Comparison of ENCODE assay signal across 14 cellular contexts in genomic region chr1:90959352-90960206, GRCh38.
A peak's percentile ranks its signal among the peaks of the same experiment; 100 is the strongest.
DNase-seq lines count a peak whose midpoint lies in the region; ATAC-seq, FAIRE-seq and TF ChIP-seq lines count a peak whose summit lies in the region.
"Had no signal": no experiment of that assay in that cellular context is flagged by ENCODE, and none has a peak within 500 bp of the region (broad histone marks: within the 10 kb centered on the region; RNA-seq: fewer than 3 reads in every experiment).

No MANE protein-coding gene starts in this region.

- no peak for ATAC-seq in HCT116

- H3K9ac ChIP-seq in HCT116 (ENCODE audit: low read length) (no peak overlapping the region), colonic mucosa (ENCODE audit: low read depth in 2 of 2, low read length in 2 of 2) (no peak overlapping the region)

- peaks cover 0 to 15% of the 10 kb centered on the region in 2 experiments; a peak in 1 of 4 replicates for H3K36me3 ChIP-seq in HCT116 (ENCODE audit: control insufficient read depth in 1 of 2, insufficient read depth in 2 of 2, low read length in 2 of 2)
- H3K36me3 ChIP-seq in colonic mucosa: no peaks in the 10 kb centered on the region
- H3K36me3 ChIP-seq: prostate gland had no signal

- RAD21 ChIA-PET in HCT116 (lab: Charles Lee; ENCODE audit: low non-redundant PET in 1 of 2, low total read pairs in 2 of 2, uncharacterized antibody in 2 of 2, unreplicated experiment in 2 of 2): no interaction called here

- no TSS peak for BruUV-seq in HCT116 (replicated peaks; lab: Mats Ljungman, UMichigan)

- H3K4me2 ChIP-seq in HCT116 (ENCODE audit: low read length): no peak overlapping the region

- no peak for TF ChIP-seq POLR2A in HCT116 (IDR thresholded peaks at IDR 0.05; ENCODE audit: borderline replicate concordance, extremely low read depth, insufficient read depth, insufficient read length)

- H2AFZ ChIP-seq in HCT116 (ENCODE audit: low read depth, low read length, poor library complexity, severe bottlenecking): no peak overlapping the region

- DNase-seq in GM12865 (ENCODE audit: low read depth): peak; percentile 14
- DNase-seq in HCT116 (ENCODE audit: low read depth, low spot score): no peak
- DNase-seq in NOMO-1 treated with DMSO at 0.1 percent for 48 hours (lab: John Stamatoyannopoulos, UW; ENCODE audit: unreplicated experiment): peak; percentile 58
- peak; percentile 79 for DNase-seq in fibroblast of villous mesenchyme (ENCODE audit: low read depth)
- no peak for DNase-seq in posterior vena cava (ENCODE audit: low spot score)
- no peak for DNase-seq in colonic mucosa
- no peak for DNase-seq in caudate nucleus (lab: John Stamatoyannopoulos, UW)
- DNase-seq in RCC 7860 (ENCODE audit: low spot score): no peak
- DNase-seq: activated effector memory CD4-positive, alpha-beta T cell treated with anti-CD3 and anti-CD28 coated beads, Interleukin-2, amount 50 U/mL, for 16 hours; effector CD8-positive, alpha-beta T cell; kidney glomerular epithelial cell; NCI-H2227 treated with DMSO at 0.1 percent for 48 hours had no signal

- H3K4me1 ChIP-seq in HCT116 (ENCODE audit: control insufficient read depth in 1 of 2, insufficient read depth in 2 of 2, low read length in 2 of 2): peaks cover 0 to 11% of the 10 kb centered on the region in 2 experiments; a peak in 1 of 4 replicates
- H3K4me1 ChIP-seq in colonic mucosa: no peaks in the 10 kb centered on the region
- H3K4me1 ChIP-seq: prostate gland had no signal

- CTCF ChIA-PET in HCT116 (lab: Charles Lee): no interaction called here

- no peaks in the 10 kb centered on the region for H3K9me2 ChIP-seq in HCT116 (ENCODE audit: insufficient read depth)

- no peaks in the 10 kb centered on the region for H3K27me3 ChIP-seq in HCT116 (ENCODE audit: insufficient read depth, low read length)
- H3K27me3 ChIP-seq in colonic mucosa: no peaks in the 10 kb centered on the region

- H3K4me3 ChIP-seq in GM12865 (ENCODE audit: low read depth, low read length) (no peak overlapping the region), HCT116 (replicated peaks in 1 of 2; ENCODE audit: low read depth in 1 of 2, low read length in 2 of 2) (no peak overlapping the region), fibroblast of villous mesenchyme (ENCODE audit: low read depth, low read length) (no peak overlapping the region), colonic mucosa (no peak overlapping the region)
- H3K4me3 ChIP-seq: prostate gland had no signal

- intact Hi-C loops in HCT116 (cut with micrococcal nuclease) (loop anchor here (5.0 kb wide), 3 partner anchors 342 to 847 kb away; no protein-coding TSS in a partner anchor), posterior vena cava (cut with DNase I) (no loop called here), colonic mucosa (cut with DNase I) (loop anchor here (10.0 kb wide), 2 partner anchors 205 to 235 kb away; no protein-coding TSS in a partner anchor)

- no peak for FAIRE-seq in RCC 7860 (lab: Jason Lieb, UNC)

- POLR2A ChIA-PET in HCT116 (lab: Charles Lee): no interaction called here

- H3K27ac ChIP-seq in HCT116 (ENCODE audit: low read depth, low read length): no peak overlapping the region
- H3K27ac ChIP-seq in colonic mucosa: no peak overlapping the region
- H3K27ac ChIP-seq in caudate nucleus (ENCODE audit: low read depth, low read length): no peak overlapping the region
- H3K27ac ChIP-seq: prostate gland had no signal

- no peak for TF ChIP-seq RAD21 in HCT116 (IDR thresholded peaks at IDR 0.05; ENCODE audit: low read depth)

- peaks cover 7% of the 10 kb centered on the region; the same call in 1 of the 2 replicates for H4K20me1 ChIP-seq in HCT116 (ENCODE audit: insufficient read depth)

- TF ChIP-seq CTCF in GM12865 (IDR thresholded peaks at IDR 0.05; ENCODE audit: insufficient read depth, low read depth, low read length, missing control alignments): no peak
- TF ChIP-seq CTCF in HCT116 (IDR thresholded peaks at IDR 0.05 in 2 of 3, conservative IDR thresholded peaks at IDR 0.05 in 1 of 3; ENCODE audit: borderline replicate concordance in 1 of 3, insufficient read depth in 1 of 3, low read depth in 2 of 3, low read length in 2 of 3): no peak
- TF ChIP-seq CTCF in fibroblast of villous mesenchyme (IDR thresholded peaks at IDR 0.05; ENCODE audit: insufficient read depth, low read depth, low read length): no peak
- no peak for TF ChIP-seq CTCF in colonic mucosa (IDR thresholded peaks at IDR 0.05)

- H3K9me3 ChIP-seq in HCT116 (ENCODE audit: control insufficient read depth in 1 of 2, insufficient read depth in 1 of 2, low read depth in 1 of 2, low read length in 2 of 2) (no peaks in the 10 kb centered on the region), colonic mucosa (no peaks in the 10 kb centered on the region)
- H3K9me3 ChIP-seq: Caco-2, prostate gland had no signal

- peaks cover 94% of the 10 kb centered on the region for H3K79me2 ChIP-seq in HCT116 (ENCODE audit: insufficient read depth, low read length)

TF ChIP-seq in HCT116, 20 proteins besides CTCF, POLR2A, EP300 and RAD21:
- TF ChIP-seq ZFX (IDR thresholded peaks at IDR 0.05) (no peak), CEBPB (IDR thresholded peaks at IDR 0.05; ENCODE audit: low read depth) (peak; percentile 90)

Comparison
In these comparisons a context has a peak if more than half of its experiments do, and no peak if none do; other contexts are left out.
1. DNase-seq: peak in GM12865 (single experiment), NOMO-1 treated with DMSO at 0.1 percent for 48 hours (single experiment) and fibroblast of villous mesenchyme (single experiment); none in HCT116 (single experiment), posterior vena cava (single experiment), colonic mucosa (single experiment), caudate nucleus (0 of 61) and RCC 7860 (single experiment).
2. intact Hi-C loops: an anchor here in HCT116 (5.0 kb wide) and colonic mucosa (10.0 kb wide); none called in posterior vena cava.